Comparison of ENCODE assay signal across 9 cellular contexts in genomic region chr11:108733479-108734116, GRCh38.
DNase-seq lines count a peak whose midpoint lies in the region; ATAC-seq and TF ChIP-seq lines count a peak whose summit lies in the region.
"Had no signal": no experiment of that assay in that cellular context is flagged by ENCODE, and none has a peak within 500 bp of the region (broad histone marks: within the 10 kb centered on the region; RNA-seq: fewer than 3 reads in every experiment).

No MANE protein-coding gene starts in this region.

- H3K27me3 ChIP-seq in aorta (ENCODE audit: control insufficient read depth in 1 of 2, insufficient read depth in 2 of 2, low read length in 1 of 2) = no peaks in the 10 kb centered on the region
- H3K27me3 ChIP-seq: upper lobe of left lung had no signal

- no peaks in the 10 kb centered on the region for H3K9me3 ChIP-seq in aorta (ENCODE audit: control insufficient read depth, low read length)
- H3K9me3 ChIP-seq: upper lobe of left lung had no signal

- no peak overlapping the region for H3K4me3 ChIP-seq in aorta (ENCODE audit: low read length in 2 of 2)
- H3K4me3 ChIP-seq: upper lobe of left lung had no signal

- no peak overlapping the region for H3K4me3 Mint-ChIP-seq in endothelial cell (ENCODE audit: unreplicated experiment)

- DNase-seq in left ventricle myocardium superior = no peak
- no peak for DNase-seq in Right ventricle myocardium superior
- DNase-seq in RKO (ENCODE audit: low spot score) = peak; percentile 19
- DNase-seq in endothelial cell (ENCODE audit: low spot score) = no peak
- peak; percentile 4 for DNase-seq in stimulated activated CD8-positive, alpha-beta memory T cell treated with anti-CD3 and anti-CD28 coated beads, Interleukin-4, amount 100 ng/mL, for 24 hours (ENCODE audit: low read depth)
- no peak for DNase-seq in retina
- no peak for DNase-seq in aorta
- DNase-seq: upper lobe of left lung had no signal

- H3K36me3 Mint-ChIP-seq in endothelial cell (ENCODE audit: low read depth, unreplicated experiment) = no peaks in the 10 kb centered on the region

- H3K4me1 Mint-ChIP-seq in endothelial cell (ENCODE audit: unreplicated experiment) = peaks cover 21% of the 10 kb centered on the region

- peaks cover 0 to 2% of the 10 kb centered on the region in 2 donors for H3K4me1 ChIP-seq in aorta (ENCODE audit: control insufficient read depth in 1 of 2, insufficient read depth in 2 of 2, low read length in 2 of 2)

- WGBS in aorta, 2 donors = 52 to 58% methylated on average over 6 of the region's 6 CpGs

- H3K27ac Mint-ChIP-seq in endothelial cell (ENCODE audit: unreplicated experiment) = peak overlapping the region; percentile 0

- no peaks in the 10 kb centered on the region for H3K9me3 Mint-ChIP-seq in endothelial cell (ENCODE audit: unreplicated experiment)

- H3K27ac ChIP-seq in aorta (ENCODE audit: low read depth in 1 of 2, low read length in 2 of 2) = no peak overlapping the region
- H3K27ac ChIP-seq: upper lobe of left lung had no signal

- H3K36me3 ChIP-seq in aorta (ENCODE audit: control insufficient read depth in 1 of 2, insufficient read depth in 2 of 2, low read length in 1 of 2) = peaks cover 0 to 4% of the 10 kb centered on the region in 2 donors
- H3K36me3 ChIP-seq: upper lobe of left lung had no signal

- intact Hi-C loops in left ventricle myocardium superior (cut with micrococcal nuclease) = no loop called here
- intact Hi-C loops in Right ventricle myocardium superior (cut with DNase I) = no loop called here
- intact Hi-C loops in aorta (cut with DNase I) = no loop called here

- peak; percentile 39 for ATAC-seq in left ventricle myocardium superior
- no peak for ATAC-seq in Right ventricle myocardium superior (ENCODE audit: poor library complexity)
- peak; percentile 97 for ATAC-seq in HG02938 (IDR thresholded peaks at IDR 0.05; ENCODE audit: unreplicated experiment)
- no peak for ATAC-seq in aorta (ENCODE audit: low FRiP score)

- no peak for TF ChIP-seq CTCF in endothelial cell (IDR thresholded peaks at IDR 0.05; ENCODE audit: unreplicated experiment)

- H3K27me3 Mint-ChIP-seq in endothelial cell (ENCODE audit: unreplicated experiment) = no peaks in the 10 kb centered on the region

Comparison
In these comparisons a context has a peak if more than half of its experiments do, and no peak if none do; other contexts are left out.
1. ATAC-seq: peak in left ventricle myocardium superior (single experiment) and HG02938 (single experiment); none in Right ventricle myocardium superior (single experiment) and aorta (single experiment).
2. DNase-seq: peak in RKO (single experiment) and stimulated activated CD8-positive, alpha-beta memory T cell treated with anti-CD3 and anti-CD28 coated beads, Interleukin-4, amount 100 ng/mL, for 24 hours (single experiment); none in left ventricle myocardium superior (single experiment), Right ventricle myocardium superior (single experiment), endothelial cell (single experiment), retina (single experiment) and aorta (0 of 2).